9 cellular contexts compared by ENCODE assay signal in the genomic region with DNA sequence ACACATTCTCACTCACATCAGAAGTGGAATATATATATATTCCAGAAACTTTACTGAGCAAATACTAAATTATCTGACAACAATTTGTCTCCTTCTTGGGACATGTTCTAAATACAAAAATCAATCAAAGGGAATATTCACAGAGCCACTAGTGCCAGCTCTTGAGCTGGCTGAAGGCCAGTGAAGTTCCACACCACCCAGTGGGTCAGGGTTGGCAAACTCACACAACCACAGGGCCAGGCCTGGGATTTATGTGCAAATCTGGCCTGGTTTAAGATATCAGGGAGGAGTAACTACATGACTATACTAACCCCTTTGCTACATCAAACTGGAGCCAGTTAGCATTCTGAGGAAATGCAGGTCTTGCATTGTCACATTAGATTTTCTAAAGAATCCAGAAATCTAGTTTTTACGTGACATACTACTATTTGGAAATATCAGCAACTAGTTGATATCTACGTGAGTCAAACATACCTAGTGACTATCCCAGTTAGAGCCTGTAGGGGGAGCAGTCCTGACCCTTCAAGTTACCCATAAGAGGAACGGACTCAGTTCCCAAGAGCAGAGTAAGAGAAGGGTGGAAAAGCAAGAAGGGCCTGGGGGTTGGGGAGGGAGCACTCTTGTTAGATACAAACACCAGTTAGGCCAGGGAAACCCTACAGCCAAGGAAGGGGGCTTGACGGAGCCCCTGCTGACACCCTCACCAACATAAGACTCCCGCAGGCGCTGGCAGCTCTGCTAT.
DNase-seq lines count a peak whose midpoint lies in the region; ATAC-seq and TF ChIP-seq lines count a peak whose summit lies in the region.
"Had no signal": no experiment of that assay in that cellular context is flagged by ENCODE, and none has a peak within 500 bp of the region (broad histone marks: within the 10 kb centered on the region; RNA-seq: fewer than 3 reads in every experiment).

No MANE protein-coding gene starts in this region.

- TF ChIP-seq POLR2A in lower leg skin (IDR thresholded peaks at IDR 0.05): no peak

- TF ChIP-seq CTCF in natural killer cell (IDR thresholded peaks at IDR 0.05) (peak; percentile 62), fibroblast of lung (conservative IDR thresholded peaks at IDR 0.05 in 1 of 2, IDR thresholded peaks at IDR 0.05 in 1 of 2; ENCODE audit: low read depth in 1 of 2, low read length in 2 of 2) (peak; percentile 42 to 64), upper lobe of right lung (IDR thresholded peaks at IDR 0.05) (peak; percentile 45), lower leg skin (IDR thresholded peaks at IDR 0.05) (no peak), coronary artery (IDR thresholded peaks at IDR 0.05) (no peak)

- H3K36me3 ChIP-seq in fibroblast of lung (ENCODE audit: control insufficient read depth, insufficient read depth, low read length) (no peaks in the 10 kb centered on the region), upper lobe of right lung (no peaks in the 10 kb centered on the region)

- no peaks in the 10 kb centered on the region for H3K9me3 Mint-ChIP-seq in natural killer cell
- H3K9me3 Mint-ChIP-seq in natural killer cell treated with Interleukin-12 subunit alpha and Interleukin-12 subunit beta and Interleukin-15 and Interleukin-18, amount 100 ng/mL, for 72 hours: no peaks in the 10 kb centered on the region
- H3K9me3 Mint-ChIP-seq: dendritic cell treated with granulocyte-macrophage colony-stimulating factor and Interleukin-4, amounts not matched to agents 40 ng/mL and 50 ng/mL, for 4 days had no signal

- H3K27ac Mint-ChIP-seq in natural killer cell: no peak overlapping the region
- H3K27ac Mint-ChIP-seq in natural killer cell treated with Interleukin-12 subunit alpha and Interleukin-12 subunit beta and Interleukin-15 and Interleukin-18, amount 100 ng/mL, for 72 hours: no peak overlapping the region
- H3K27ac Mint-ChIP-seq: dendritic cell treated with granulocyte-macrophage colony-stimulating factor and Interleukin-4, amounts not matched to agents 40 ng/mL and 50 ng/mL, for 4 days had no signal

- no peak overlapping the region for H3K4me2 ChIP-seq in fibroblast of lung (ENCODE audit: extremely low read depth, insufficient read depth, low read length)

- H3K4me3 ChIP-seq in fibroblast of lung (replicated peaks in 1 of 4; ENCODE audit: control extremely low read depth in 1 of 4, insufficient read depth in 1 of 4, low read depth in 3 of 4, low read length in 4 of 4): no peak overlapping the region
- no peak overlapping the region for H3K4me3 ChIP-seq in upper lobe of right lung
- no peak overlapping the region for H3K4me3 ChIP-seq in lower leg skin (ENCODE audit: low read depth, poor library complexity, severe bottlenecking)
- no peak overlapping the region for H3K4me3 ChIP-seq in coronary artery

- H3K4me1 Mint-ChIP-seq in natural killer cell: peaks cover 9 to 10% of the 10 kb centered on the region in 2 donors
- H3K4me1 Mint-ChIP-seq in natural killer cell treated with Interleukin-12 subunit alpha and Interleukin-12 subunit beta and Interleukin-15 and Interleukin-18, amount 100 ng/mL, for 72 hours (ENCODE audit: low read depth in 2 of 2): peaks cover 5 to 7% of the 10 kb centered on the region in 2 donors

- H3K9me3 ChIP-seq in fibroblast of lung (ENCODE audit: control insufficient read depth, insufficient read depth, low read depth, low read length): no peaks in the 10 kb centered on the region
- H3K9me3 ChIP-seq in upper lobe of right lung: no peaks in the 10 kb centered on the region

- WGBS in lower leg skin, 2 donors: 79 to 84% methylated on average over 6 of the region's 6 CpGs

- H3K9ac ChIP-seq in fibroblast of lung (ENCODE audit: insufficient read depth, low read length): no peak overlapping the region

- no peaks in the 10 kb centered on the region for H3K4me1 ChIP-seq in fibroblast of lung (ENCODE audit: control insufficient read depth, extremely low read depth, insufficient read depth, low read length)
- H3K4me1 ChIP-seq in upper lobe of right lung: peaks cover 5% of the 10 kb centered on the region

- H4K20me1 ChIP-seq in fibroblast of lung (ENCODE audit: control insufficient read depth, extremely low read depth, insufficient read depth, low read length): no peaks in the 10 kb centered on the region

- no peak overlapping the region for H2AFZ ChIP-seq in fibroblast of lung (ENCODE audit: low read length)

- no peaks in the 10 kb centered on the region for H3K79me2 ChIP-seq in fibroblast of lung (ENCODE audit: control insufficient read depth, insufficient read depth, low read length)

- H3K27ac ChIP-seq in fibroblast of lung (ENCODE audit: insufficient read depth, low read length) (no peak overlapping the region), upper lobe of right lung (no peak overlapping the region), coronary artery (no peak overlapping the region)

- DNase-seq in natural killer cell (no peak), NCI-H82 (lab: John Stamatoyannopoulos, UW) (peak; percentile 68), fibroblast of lung (ENCODE audit: low read depth in 2 of 2) (peak; percentile 18 to 22), upper lobe of right lung (no peak), lower leg skin (ENCODE audit: low spot score in 2 of 2) (no peak), coronary artery (ENCODE audit: low spot score) (no peak)
- no peak for DNase-seq in natural killer cell treated with Interleukin-12 subunit alpha and Interleukin-12 subunit beta and Interleukin-15 and Interleukin-18, amount 100 ng/mL, for 72 hours (ENCODE audit: low spot score)

- peaks cover 11 to 26% of the 10 kb centered on the region in 2 donors for H3K27me3 Mint-ChIP-seq in natural killer cell (ENCODE audit: low read depth in 2 of 2)
- peaks cover 5 to 22% of the 10 kb centered on the region in 2 donors for H3K27me3 Mint-ChIP-seq in natural killer cell treated with Interleukin-12 subunit alpha and Interleukin-12 subunit beta and Interleukin-15 and Interleukin-18, amount 100 ng/mL, for 72 hours

- no peaks in the 10 kb centered on the region for H3K36me3 Mint-ChIP-seq in natural killer cell
- H3K36me3 Mint-ChIP-seq in natural killer cell treated with Interleukin-12 subunit alpha and Interleukin-12 subunit beta and Interleukin-15 and Interleukin-18, amount 100 ng/mL, for 72 hours: no peaks in the 10 kb centered on the region

- intact Hi-C loops in natural killer cell (cut with micrococcal nuclease) (loop anchor here (5.0 kb wide), 1 partner anchor 75 kb away; no protein-coding TSS in a partner anchor), upper lobe of right lung (cut with DNase I) (no loop called here), lower leg skin (cut with DNase I; ENCODE audit: low total_unique reads) (no loop called here)

- peak in 1 of 3 donors; percentile 55 for ATAC-seq in natural killer cell
- ATAC-seq in natural killer cell treated with Interleukin-12 subunit alpha and Interleukin-12 subunit beta and Interleukin-15 and Interleukin-18, amount 100 ng/mL, for 72 hours: no peak
- peak; percentile 78 for ATAC-seq in upper lobe of right lung
- no peak for ATAC-seq in GM18498 (IDR thresholded peaks at IDR 0.05; ENCODE audit: unreplicated experiment)

- H3K4me3 Mint-ChIP-seq in natural killer cell: no peak overlapping the region
- H3K4me3 Mint-ChIP-seq in natural killer cell treated with Interleukin-12 subunit alpha and Interleukin-12 subunit beta and Interleukin-15 and Interleukin-18, amount 100 ng/mL, for 72 hours: no peak overlapping the region
- H3K4me3 Mint-ChIP-seq: dendritic cell treated with granulocyte-macrophage colony-stimulating factor and Interleukin-4, amounts not matched to agents 40 ng/mL and 50 ng/mL, for 4 days had no signal

- no peaks in the 10 kb centered on the region for H3K27me3 ChIP-seq in fibroblast of lung (ENCODE audit: control insufficient read depth, insufficient read depth, low read length)
- no peaks in the 10 kb centered on the region for H3K27me3 ChIP-seq in upper lobe of right lung

Comparison
In these comparisons a context has a peak if more than half of its experiments do, and no peak if none do; other contexts are left out.
1. DNase-seq: peak in NCI-H82 (single experiment) and fibroblast of lung (2 of 2); none in natural killer cell (single experiment), natural killer cell treated with Interleukin-12 subunit alpha and Interleukin-12 subunit beta and Interleukin-15 and Interleukin-18, amount 100 ng/mL, for 72 hours (single experiment), upper lobe of right lung (single experiment), lower leg skin (0 of 2) and coronary artery (single experiment).
2. CTCF ChIP-seq: peak in natural killer cell (single experiment), fibroblast of lung (2 of 2) and upper lobe of right lung (single experiment); none in lower leg skin (0 of 3) and coronary artery (single experiment).